In the genomic region with DNA sequence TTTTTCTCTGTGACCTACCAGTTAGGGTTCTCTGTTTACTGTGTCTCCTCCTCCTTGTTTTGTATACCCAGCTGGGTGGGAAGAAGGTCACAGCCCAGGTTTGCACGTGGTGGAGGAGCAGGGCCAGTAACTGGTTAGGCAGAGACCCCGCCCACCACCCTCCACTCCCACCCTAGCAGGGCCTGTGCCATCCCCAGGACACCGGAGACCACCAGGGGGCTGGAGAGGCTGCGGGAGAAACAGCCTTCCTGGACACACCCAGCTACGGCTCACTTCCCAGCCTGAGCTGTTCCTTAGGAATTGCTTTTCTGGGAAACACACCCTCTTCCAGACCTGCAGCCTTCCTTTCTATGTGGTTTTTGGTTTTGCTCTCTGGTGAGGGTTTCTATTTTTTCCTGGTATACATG, we compare ENCODE assay signal across 12 cellular contexts. TPM values are rescaled to one million over a fixed set of nuclear protein-coding genes. Genes with fewer than 3 reads are reported as not detected.
DNase-seq lines count a peak whose midpoint lies in the region; ATAC-seq, FAIRE-seq and TF ChIP-seq lines count a peak whose summit lies in the region.
"Had no signal": no experiment of that assay in that cellular context is flagged by ENCODE, and none has a peak within 500 bp of the region (broad histone marks: within the 10 kb centered on the region; RNA-seq: fewer than 3 reads in every experiment).

No MANE protein-coding gene starts in this region.

- H3K9me3 ChIP-seq in HepG2 (ENCODE audit: low read length) = no peaks in the 10 kb centered on the region
- H3K9me3 ChIP-seq in right lobe of liver = no peaks in the 10 kb centered on the region

- TF ChIP-seq RAD21 in HepG2 (CRISPR knock-in tag; IDR thresholded peaks at IDR 0.05) = no peak

- TF ChIP-seq POLR2A in HepG2 (IDR thresholded peaks at IDR 0.05; ENCODE audit: insufficient read depth in 1 of 2, low read depth in 2 of 2, low read length in 2 of 2) (no peak), right lobe of liver (IDR thresholded peaks at IDR 0.05) (no peak)

- BruUV-seq in HepG2 (replicated peaks; lab: Mats Ljungman, UMichigan) = no TSS peak

- TF ChIP-seq EP300 in HepG2 (IDR thresholded peaks at IDR 0.05; ENCODE audit: low read depth in 2 of 2, low read length in 2 of 2) (no peak), HepG2 (CRISPR knock-in tag; IDR thresholded peaks at IDR 0.05; ENCODE audit: borderline replicate concordance) (no peak)

- H3K9ac ChIP-seq in HepG2 (ENCODE audit: insufficient read depth, low read depth, low read length) = no peak overlapping the region

- FAIRE-seq in HepG2 (lab: Jason Lieb, UNC) (no peak), bronchial epithelial cell (lab: Jason Lieb, UNC) (peak; percentile 68)

- H4K20me1 ChIP-seq in HepG2 (ENCODE audit: insufficient read depth, low read length) = no peaks in the 10 kb centered on the region

- in situ Hi-C loops in HepG2 (cut with HindIII; ENCODE audit: extremely low pct_ligation_motif_present, low pct_unique_long_range_greater_than_20kb) = no loop called here

- POLR2A ChIA-PET in HepG2 (lab: Yijun Ruan, JAX) = no interaction called here

- no peaks in the 10 kb centered on the region for H3K79me2 ChIP-seq in HepG2 (ENCODE audit: insufficient read depth, low read length)

- H3K36me3 ChIP-seq in HepG2 (replicated peaks in 1 of 2; ENCODE audit: control insufficient read depth in 1 of 2, insufficient read depth in 2 of 2, low read length in 2 of 2) = no peaks in the 10 kb centered on the region
- H3K36me3 ChIP-seq in right lobe of liver = no peaks in the 10 kb centered on the region
- H3K36me3 ChIP-seq in bronchial epithelial cell (ENCODE audit: control insufficient read depth, insufficient read depth, low read length) = no peaks in the 10 kb centered on the region

- no peak for TF ChIP-seq CTCF in HepG2 (CRISPR knock-in tag; IDR thresholded peaks at IDR 0.05)
- no peak for TF ChIP-seq CTCF in right lobe of liver (IDR thresholded peaks at IDR 0.05)
- peak; percentile 49 for TF ChIP-seq CTCF in bronchial epithelial cell (IDR thresholded peaks at IDR 0.05; ENCODE audit: insufficient read depth, low read length, severe bottlenecking)

- H3K4me2 ChIP-seq in HepG2 (ENCODE audit: low read depth, low read length) = no peak overlapping the region

- H3K27ac ChIP-seq in HepG2 (ENCODE audit: extremely low read length, insufficient read depth, low read length) (no peak overlapping the region), right lobe of liver (no peak overlapping the region)

- no peak overlapping the region for H2AFZ ChIP-seq in HepG2 (ENCODE audit: low read length)

- peak; percentile 7 for DNase-seq in HepG2 (ENCODE audit: low spot score)
- DNase-seq in right lobe of liver = no peak
- DNase-seq in bronchial epithelial cell (ENCODE audit: low read depth) = peak; percentile 73
- DNase-seq in left colon = peak; percentile 74 to 84
- no peak for DNase-seq in NCI-H2196 (lab: John Stamatoyannopoulos, UW; ENCODE audit: unreplicated experiment)
- DNase-seq: activated T-cell treated with anti-CD3 and anti-CD28 coated beads, Interleukin-2, amount 50 U/mL, for 48 hours; CD4-positive, CD25-positive, alpha-beta regulatory T cell; NCI-H1048 had no signal

- intact Hi-C loops in HepG2 (cut with micrococcal nuclease; ENCODE audit: unreplicated experiment) (no loop called here), right lobe of liver (cut with DNase I) (no loop called here), left colon (cut with DNase I, micrococcal nuclease) (no loop called here)

- WGBS in HepG2 (ENCODE audit: low lambda C conversion rate) = 33% methylated on average over 1 of the region's 5 CpGs
- WGBS in right lobe of liver (ENCODE audit: insufficient coverage, low coverage, low lambda C conversion rate, missing lambda C conversion rate) = 26% methylated on average over 3 of the region's 5 CpGs

- ATAC-seq in HepG2 = peak; percentile 84
- no peak for ATAC-seq in right lobe of liver
- ATAC-seq in left colon = peak; percentile 66
- no peak for ATAC-seq in GM21576 (IDR thresholded peaks at IDR 0.05; ENCODE audit: unreplicated experiment)
- ATAC-seq in GM21367 (IDR thresholded peaks at IDR 0.05; ENCODE audit: unreplicated experiment) = no peak
- no peak for ATAC-seq in HG03378 (IDR thresholded peaks at IDR 0.05; ENCODE audit: unreplicated experiment)
- ATAC-seq: stimulated activated memory B cell treated with anti-CD40 and anti-IgM and Interleukin-4, amounts not matched to agents 10 μg/mL and 1 μg/mL and 100 μg/mL, for 72 hours had no signal

- CTCF ChIA-PET in HepG2 (lab: Yijun Ruan, JAX; ENCODE audit: low intra/inter-chr PET ratio, low total read pairs) = no interaction called here

- H3K4me3 ChIP-seq in HepG2 (replicated peaks in 1 of 3; ENCODE audit: insufficient read depth in 1 of 3, low read depth in 2 of 3, low read length in 3 of 3) (no peak overlapping the region), right lobe of liver (no peak overlapping the region), bronchial epithelial cell (ENCODE audit: low read depth, low read length) (no peak overlapping the region)

- no peaks in the 10 kb centered on the region for H3K27me3 ChIP-seq in HepG2 (ENCODE audit: control insufficient read depth in 1 of 2, insufficient read depth in 2 of 2, low read length in 2 of 2)
- no peaks in the 10 kb centered on the region for H3K27me3 ChIP-seq in right lobe of liver
- no peaks in the 10 kb centered on the region for H3K27me3 ChIP-seq in bronchial epithelial cell (ENCODE audit: control insufficient read depth, insufficient read depth, low read length)

- no peaks in the 10 kb centered on the region for H3K4me1 ChIP-seq in HepG2 (ENCODE audit: insufficient read depth, low read length)
- no peaks in the 10 kb centered on the region for H3K4me1 ChIP-seq in right lobe of liver

TF ChIP-seq in HepG2, 621 proteins besides CTCF, POLR2A, EP300 and RAD21 (continues in another document):
- no peak for TF ChIP-seq HOXA9 (CRISPR knock-in tag; IDR thresholded peaks at IDR 0.05; ENCODE audit: borderline replicate concordance)
- no peak for TF ChIP-seq ZNF672 (CRISPR knock-in tag; IDR thresholded peaks at IDR 0.05)
- TF ChIP-seq ZNF792 (CRISPR knock-in tag; IDR thresholded peaks at IDR 0.05) = no peak

RNA-seq across cellular contexts. Expression of gene BDKRB2, which starts 21.1 kb away (rescaled TPM):
- total RNA-seq in HepG2 (2016; rRNA removed; fragmentation: Illumina TruSeq; extraction: Trizol) (not detected in 2 replicates), right lobe of liver (under 1 TPM; 0.07 to 0.60 (median 0.22) TPM), bronchial epithelial cell (3.2 and 6.5 TPM in 2 replicates), left colon (10 to 100 TPM; 14.2 to 33.6 TPM)
- total RNA-seq in HepG2 (2016; cell fraction: cytosol; rRNA removed; fragmentation: Illumina TruSeq; extraction: Trizol; ENCODE audit: low read depth) = not detected in 2 replicates
- not detected in 2 replicates for total RNA-seq in HepG2 (2016; cell fraction: insoluble cytoplasmic fraction; rRNA removed; fragmentation: Illumina TruSeq; extraction: Trizol)
- total RNA-seq in HepG2 (2016; cell fraction: membrane; rRNA removed; fragmentation: Illumina TruSeq; extraction: Trizol) = not detected in 2 replicates
- not detected in 2 replicates for total RNA-seq in HepG2 (2016; cell fraction: nucleus; rRNA removed; fragmentation: Illumina TruSeq; extraction: Trizol)
- 0.03 TPM in 2 replicates for polyA plus RNA-seq in HepG2 (2011; rRNA removed)
- 0.03 TPM in 2 replicates for polyA plus RNA-seq in HepG2 (2011; cell fraction: cytosol; rRNA removed)
- polyA plus RNA-seq in HepG2 (2011; cell fraction: nucleus; rRNA removed) = not detected in 2 replicates
- not detected in 2 replicates for polyA plus RNA-seq in HepG2 (2012)
- polyA plus RNA-seq in HepG2 (2016; cell fraction: cytosol; fragmentation: Illumina TruSeq; extraction: Trizol; ENCODE audit: low read depth) = not detected in 2 replicates
- polyA plus RNA-seq in HepG2 (2016; cell fraction: insoluble cytoplasmic fraction; fragmentation: Illumina TruSeq; extraction: Trizol; ENCODE audit: low read depth) = not detected in 2 replicates
- not detected in 2 replicates for polyA plus RNA-seq in HepG2 (2016; cell fraction: membrane; fragmentation: Illumina TruSeq; extraction: Trizol; ENCODE audit: low read depth)
- polyA plus RNA-seq in HepG2 (2016; cell fraction: nucleus; fragmentation: Illumina TruSeq; extraction: Trizol; ENCODE audit: insufficient read depth, low read depth) = not detected in 2 replicates
- polyA minus RNA-seq in HepG2 (2011; rRNA and poly(A)+ RNA removed; ENCODE audit: low replicate concordance) = 0.04 and 24.0 TPM in 2 replicates
- polyA minus RNA-seq in HepG2 (2011; cell fraction: cytosol; rRNA and poly(A)+ RNA removed) = not detected in 2 replicates
- 0.12 TPM in 1 of 2 replicates, not detected in the other for polyA minus RNA-seq in HepG2 (2011; cell fraction: nucleus; rRNA and poly(A)+ RNA removed)
- total RNA-seq: CD4-positive, CD25-positive, alpha-beta regulatory T cell had no signal
- polyA plus RNA-seq: CD4-positive, CD25-positive, alpha-beta regulatory T cell had no signal

RNA-seq across cellular contexts. Expression of gene BDKRB1, which starts 30.3 kb away (rescaled TPM):
- total RNA-seq in HepG2 (2016; rRNA removed; fragmentation: Illumina TruSeq; extraction: Trizol) = not detected in 2 replicates
- not detected in 2 replicates for total RNA-seq in HepG2 (2016; cell fraction: cytosol; rRNA removed; fragmentation: Illumina TruSeq; extraction: Trizol; ENCODE audit: low read depth)
- not detected in 2 replicates for total RNA-seq in HepG2 (2016; cell fraction: insoluble cytoplasmic fraction; rRNA removed; fragmentation: Illumina TruSeq; extraction: Trizol)
- not detected in 2 replicates for total RNA-seq in HepG2 (2016; cell fraction: membrane; rRNA removed; fragmentation: Illumina TruSeq; extraction: Trizol)
- not detected in 2 replicates for total RNA-seq in HepG2 (2016; cell fraction: nucleus; rRNA removed; fragmentation: Illumina TruSeq; extraction: Trizol)
- polyA plus RNA-seq in HepG2 (2011; rRNA removed) = 0.05 TPM in 1 of 2 replicates, not detected in the other
- not detected in 2 replicates for polyA plus RNA-seq in HepG2 (2011; cell fraction: cytosol; rRNA removed)
- not detected in 2 replicates for polyA plus RNA-seq in HepG2 (2011; cell fraction: nucleus; rRNA removed)
- polyA plus RNA-seq in HepG2 (2012) = not detected in 2 replicates
- not detected in 2 replicates for polyA plus RNA-seq in HepG2 (2016; cell fraction: cytosol; fragmentation: Illumina TruSeq; extraction: Trizol; ENCODE audit: low read depth)
- polyA plus RNA-seq in HepG2 (2016; cell fraction: insoluble cytoplasmic fraction; fragmentation: Illumina TruSeq; extraction: Trizol; ENCODE audit: low read depth) = not detected in 2 replicates
- not detected in 2 replicates for polyA plus RNA-seq in HepG2 (2016; cell fraction: membrane; fragmentation: Illumina TruSeq; extraction: Trizol; ENCODE audit: low read depth)
- not detected in 2 replicates for polyA plus RNA-seq in HepG2 (2016; cell fraction: nucleus; fragmentation: Illumina TruSeq; extraction: Trizol; ENCODE audit: insufficient read depth, low read depth)
- polyA minus RNA-seq in HepG2 (2011; rRNA and poly(A)+ RNA removed; ENCODE audit: low replicate concordance) = 20.3 TPM in 1 of 2 replicates, not detected in the other
- 0.62 TPM in 1 of 2 replicates, not detected in the other for polyA minus RNA-seq in HepG2 (2011; cell fraction: cytosol; rRNA and poly(A)+ RNA removed)
- not detected in 2 replicates for polyA minus RNA-seq in HepG2 (2011; cell fraction: nucleus; rRNA and poly(A)+ RNA removed)
- under 1 TPM in 1 of 6 experiments, not detected in 5; 0.31 TPM for total RNA-seq in right lobe of liver
- total RNA-seq in bronchial epithelial cell = 1.0 and 1.1 TPM in 2 replicates
- 1 to 10 TPM; 5.2 to 6.6 TPM for total RNA-seq in left colon
- total RNA-seq: CD4-positive, CD25-positive, alpha-beta regulatory T cell had no signal
- polyA plus RNA-seq: CD4-positive, CD25-positive, alpha-beta regulatory T cell had no signal

Comparison
In these comparisons a context has a peak if more than half of its experiments do, and no peak if none do; other contexts are left out.
1. ATAC-seq: peak in HepG2 (single experiment) and left colon (single experiment); none in right lobe of liver (0 of 4), GM21576 (single experiment), GM21367 (single experiment) and HG03378 (single experiment).
2. DNase-seq: peak in HepG2 (single experiment), bronchial epithelial cell (single experiment) and left colon (2 of 2); none in right lobe of liver (0 of 3) and NCI-H2196 (single experiment).